9 cellular contexts compared by ENCODE assay signal in genomic region chr3:11060500-11061251, GRCh38.
DNase-seq lines count a peak whose midpoint lies in the region; FAIRE-seq and TF ChIP-seq lines count a peak whose summit lies in the region.
"Had no signal": no experiment of that assay in that cellular context is flagged by ENCODE, and none has a peak within 500 bp of the region (broad histone marks: within the 10 kb centered on the region; RNA-seq: fewer than 3 reads in every experiment).

No MANE protein-coding gene starts in this region.

- no peaks in the 10 kb centered on the region for H3K36me3 ChIP-seq in mammary epithelial cell (ENCODE audit: insufficient read depth, low read length)
- no peaks in the 10 kb centered on the region for H3K36me3 ChIP-seq in keratinocyte (ENCODE audit: control insufficient read depth in 2 of 2, extremely low read depth in 1 of 2, insufficient read depth in 2 of 2, low read length in 2 of 2)

- CTCF ChIA-PET in mammary epithelial cell (lab: Charles Lee; ENCODE audit: low non-redundant PET): interaction anchor here (0.6 to 0.8 kb wide), 6 partner anchors 36 to 287 kb away, joined by 3 to 6 read pairs (median 3); partner anchors contain the start of gene HRH1

- 30% methylated on average over 14 of the region's 35 CpGs for WGBS in mammary epithelial cell (ENCODE audit: low coverage, missing lambda C conversion rate)

- H3K27ac ChIP-seq in mammary epithelial cell (ENCODE audit: insufficient read depth, low read depth, low read length): no peak overlapping the region
- no peak overlapping the region for H3K27ac ChIP-seq in keratinocyte (ENCODE audit: control insufficient read depth, insufficient read depth, low read length)

- H3K4me1 ChIP-seq in mammary epithelial cell (ENCODE audit: insufficient read depth, low read length) (peaks cover 5% of the 10 kb centered on the region), keratinocyte (ENCODE audit: control insufficient read depth, extremely low read depth, insufficient read depth, low read length) (peaks cover 11% of the 10 kb centered on the region)

- H3K4me3 ChIP-seq in mammary epithelial cell (replicated peaks in 1 of 3; ENCODE audit: insufficient read depth in 1 of 3, low read depth in 2 of 3, low read length in 3 of 3) (peak overlapping the region in 2 of 3 experiments; percentile 12 to 25), keratinocyte (ENCODE audit: control insufficient read depth in 2 of 3, extremely low read depth in 1 of 3, insufficient read depth in 2 of 3, low read depth in 1 of 3, low read length in 3 of 3) (peak overlapping the region in 1 of 3 experiments; percentile 37)

- dilution Hi-C loops in mammary epithelial cell (cut with HindIII; ENCODE audit: low sequenced_read_pairs): loop anchor here (25.0 kb wide), 1 partner anchor 277 kb away; no protein-coding TSS in a partner anchor
- dilution Hi-C loops in keratinocyte (cut with MboI; ENCODE audit: extremely low pct_ligation_motif_present, low sequenced_read_pairs): no loop called here

- no peak for FAIRE-seq in keratinocyte (lab: Jason Lieb, UNC)
- FAIRE-seq: A204.1 had no signal

- TF ChIP-seq CTCF in mammary epithelial cell (conservative IDR thresholded peaks at IDR 0.05 in 1 of 2, IDR thresholded peaks at IDR 0.05 in 1 of 2; ENCODE audit: extremely low read depth in 1 of 2, insufficient read depth in 1 of 2, low read depth in 1 of 2, low read length in 2 of 2): peak; percentile 60 to 92
- TF ChIP-seq CTCF in keratinocyte (optimal IDR thresholded peaks at IDR 0.05 in 1 of 3, IDR thresholded peaks at IDR 0.05 in 1 of 3, conservative IDR thresholded peaks at IDR 0.05 in 1 of 3; ENCODE audit: extremely low read depth in 1 of 3, insufficient read depth in 2 of 3, low read length in 3 of 3): peak; percentile 69 to 98 (median 92)

- no TSS peak for BruUV-seq in mammary epithelial cell (replicated peaks; lab: Mats Ljungman, UMichigan)

- H2AFZ ChIP-seq in mammary epithelial cell (ENCODE audit: low read depth, low read length) (peak overlapping the region; percentile 69), keratinocyte (ENCODE audit: control insufficient read depth, low read length) (peak overlapping the region; percentile 94)

- H3K9ac ChIP-seq in mammary epithelial cell (ENCODE audit: insufficient read depth, low read length): no peak overlapping the region
- peak overlapping the region; percentile 35 for H3K9ac ChIP-seq in keratinocyte (ENCODE audit: control insufficient read depth, extremely low read depth, insufficient read depth, low read length)

- H3K9me3 ChIP-seq in mammary epithelial cell (replicated peaks; ENCODE audit: insufficient read depth, low read length) (peaks cover 7% of the 10 kb centered on the region), keratinocyte (ENCODE audit: control insufficient read depth, low read depth, low read length) (no peaks in the 10 kb centered on the region)

- H3K9me1 ChIP-seq in keratinocyte (ENCODE audit: control insufficient read depth, extremely low read depth, insufficient read depth, low read length): no peaks in the 10 kb centered on the region

- peak; percentile 81 for DNase-seq in DMS 273 (lab: John Stamatoyannopoulos, UW; ENCODE audit: unreplicated experiment)
- no peak for DNase-seq in DMS 273 treated with DMSO at 0.1 percent for 48 hours (lab: John Stamatoyannopoulos, UW)
- peak; percentile 67 for DNase-seq in M059J (ENCODE audit: low read depth)
- peak; percentile 59 for DNase-seq in T1000 (lab: John Stamatoyannopoulos, UW)
- peak; percentile 56 for DNase-seq in mammary epithelial cell
- DNase-seq in keratinocyte (ENCODE audit: low read depth, low spot score): peak; percentile 5
- DNase-seq in stimulated activated CD4-positive, alpha-beta T cell treated with anti-CD3 and anti-CD28 coated beads, Interleukin-12 subunit alpha, Interleukin-12 subunit beta, amount 100 ng/mL, for 48 hours (ENCODE audit: low read depth in 2 of 3, low spot score in 1 of 3): peak; percentile 24 to 41 (median 27)
- DNase-seq in NCI-H187 treated with DMSO at 0.1 percent for 48 hours (lab: John Stamatoyannopoulos, UW): no peak

- no peaks in the 10 kb centered on the region for H4K20me1 ChIP-seq in mammary epithelial cell (ENCODE audit: insufficient read depth, low read length)
- no peaks in the 10 kb centered on the region for H4K20me1 ChIP-seq in keratinocyte (ENCODE audit: control insufficient read depth, extremely low read depth, insufficient read depth, low read length)

- intact Hi-C loops in mammary epithelial cell (cut with micrococcal nuclease): loop anchor here (1.0 to 5.0 kb wide), 5 partner anchors 77 to 275 kb away; no protein-coding TSS in a partner anchor

- H3K4me2 ChIP-seq in mammary epithelial cell (ENCODE audit: insufficient read depth, low read depth, low read length) (peak overlapping the region; percentile 69), keratinocyte (ENCODE audit: control insufficient read depth, extremely low read depth, insufficient read depth, low read depth, low read length) (peak overlapping the region; percentile 66)

- H3K79me2 ChIP-seq in mammary epithelial cell (ENCODE audit: insufficient read depth, low read length) (no peaks in the 10 kb centered on the region), keratinocyte (ENCODE audit: control insufficient read depth, insufficient read depth, low read length) (no peaks in the 10 kb centered on the region)

- H3K27me3 ChIP-seq in mammary epithelial cell (ENCODE audit: insufficient read depth, low read length): no peaks in the 10 kb centered on the region
- no peaks in the 10 kb centered on the region for H3K27me3 ChIP-seq in keratinocyte (ENCODE audit: control insufficient read depth, extremely low read depth, insufficient read depth, low read length)

- in situ Hi-C loops in mammary epithelial cell (cut with MboI; ENCODE audit: low sequenced_read_pairs in 2 of 2): loop anchor here (5.0 to 10.0 kb wide), 5 partner anchors 97 to 303 kb away; no protein-coding TSS in a partner anchor

Comparison
In these comparisons a context has a peak if more than half of its experiments do, and no peak if none do; other contexts are left out.
1. DNase-seq: peak in DMS 273 (single experiment), M059J (single experiment), T1000 (single experiment), mammary epithelial cell (single experiment), keratinocyte (single experiment) and stimulated activated CD4-positive, alpha-beta T cell treated with anti-CD3 and anti-CD28 coated beads, Interleukin-12 subunit alpha, Interleukin-12 subunit beta, amount 100 ng/mL, for 48 hours (3 of 3); none in DMS 273 treated with DMSO at 0.1 percent for 48 hours (single experiment) and NCI-H187 treated with DMSO at 0.1 percent for 48 hours (single experiment).